ENCODE assay signal across 8 cellular contexts in the genomic region with DNA sequence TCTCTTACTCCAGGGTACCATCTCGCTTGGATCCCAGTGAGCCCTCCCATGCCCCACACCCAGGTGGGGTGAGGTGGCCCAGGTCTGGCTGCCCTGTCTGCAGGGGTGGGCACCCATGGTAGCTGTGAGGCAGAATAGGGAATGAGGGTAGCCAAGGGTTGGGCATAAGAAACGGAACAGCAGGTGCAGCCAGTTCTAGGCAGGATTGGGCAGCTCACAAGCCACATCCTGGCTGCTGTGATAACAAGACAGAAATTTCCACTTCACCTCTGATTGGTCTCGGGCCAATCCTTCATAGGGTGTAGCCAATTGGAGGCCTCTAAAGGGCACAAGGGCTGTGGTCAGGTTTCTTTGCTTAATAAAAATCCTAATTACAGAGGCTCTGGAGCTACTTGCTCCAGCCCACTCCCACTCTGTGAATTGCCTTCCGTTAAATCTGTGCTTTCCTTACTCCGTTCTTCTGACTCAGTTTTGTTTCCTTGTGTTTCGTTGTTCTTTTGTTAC. TPM values are rescaled to one million over a fixed set of nuclear protein-coding genes. Genes with fewer than 3 reads are reported as not detected.
A peak's percentile ranks its signal among the peaks of the same experiment; 100 is the strongest.
DNase-seq lines count a peak whose midpoint lies in the region; ATAC-seq and TF ChIP-seq lines count a peak whose summit lies in the region.

No MANE protein-coding gene starts in this region.

- peak; percentile 62 for ATAC-seq in stimulated activated effector memory CD8-positive, alpha-beta T cell treated with anti-CD3 and anti-CD28 coated beads, Interleukin-12 subunit alpha, Interleukin-12 subunit beta, amount 100 ng/mL, for 72 hours

- no peak overlapping the region for H3K4me3 ChIP-seq in Peyer's patch

- H3K9me3 ChIP-seq in Peyer's patch: no peaks in the 10 kb centered on the region

- peaks cover 0 to 18% of the 10 kb centered on the region in 2 donors for H3K27me3 ChIP-seq in Peyer's patch

- DNase-seq in CD1c-positive myeloid dendritic cell (ENCODE audit: extremely low spot score): peak; percentile 13
- peak; percentile 65 for DNase-seq in GM19238 (ENCODE audit: insufficient read length, low spot score)
- DNase-seq in RPMI7951 (ENCODE audit: low read depth): peak; percentile 25
- DNase-seq in dermis microvascular lymphatic vessel endothelial cell (ENCODE audit: low read depth in 2 of 2): peak; percentile 12 to 39
- no peak for DNase-seq in stimulated activated effector memory CD8-positive, alpha-beta T cell treated with anti-CD3 and anti-CD28 coated beads, Interleukin-12 subunit alpha, Interleukin-12 subunit beta, amount 100 ng/mL, for 72 hours (ENCODE audit: low spot score in 2 of 2)
- no peak for DNase-seq in amniotic stem cell (lab: John Stamatoyannopoulos, UW)
- DNase-seq in Peyer's patch: no peak
- DNase-seq in OCI-M2 (lab: John Stamatoyannopoulos, UW; ENCODE audit: unreplicated experiment): no peak

- peaks cover 0 to 43% (median 14%) of the 10 kb centered on the region in 4 donors for H3K4me1 ChIP-seq in Peyer's patch

- peaks cover 10% of the 10 kb centered on the region for H3K4me1 Mint-ChIP-seq in stimulated activated effector memory CD8-positive, alpha-beta T cell treated with anti-CD3 and anti-CD28 coated beads, Interleukin-12 subunit alpha, Interleukin-12 subunit beta, amount 100 ng/mL, for 72 hours

- TF ChIP-seq CTCF in Peyer's patch (IDR thresholded peaks at IDR 0.05): no peak

- H3K36me3 Mint-ChIP-seq in stimulated activated effector memory CD8-positive, alpha-beta T cell treated with anti-CD3 and anti-CD28 coated beads, Interleukin-12 subunit alpha, Interleukin-12 subunit beta, amount 100 ng/mL, for 72 hours: no peaks in the 10 kb centered on the region

- no peak overlapping the region for H3K27ac ChIP-seq in Peyer's patch

- no peaks in the 10 kb centered on the region for H3K9me3 Mint-ChIP-seq in stimulated activated effector memory CD8-positive, alpha-beta T cell treated with anti-CD3 and anti-CD28 coated beads, Interleukin-12 subunit alpha, Interleukin-12 subunit beta, amount 100 ng/mL, for 72 hours

- no peaks in the 10 kb centered on the region for H3K36me3 ChIP-seq in Peyer's patch

- H3K27ac Mint-ChIP-seq in stimulated activated effector memory CD8-positive, alpha-beta T cell treated with anti-CD3 and anti-CD28 coated beads, Interleukin-12 subunit alpha, Interleukin-12 subunit beta, amount 100 ng/mL, for 72 hours: no peak overlapping the region

- no peak overlapping the region for H3K4me3 Mint-ChIP-seq in stimulated activated effector memory CD8-positive, alpha-beta T cell treated with anti-CD3 and anti-CD28 coated beads, Interleukin-12 subunit alpha, Interleukin-12 subunit beta, amount 100 ng/mL, for 72 hours

- TF ChIP-seq POLR2A in Peyer's patch (IDR thresholded peaks at IDR 0.05): no peak

RNA-seq across cellular contexts. Expression of a gene that starts 1.5 kb away (rescaled TPM):
- total RNA-seq in RPMI7951 (2014; rRNA removed; shearing (Covaris generic)): not detected in 2 replicates
- total RNA-seq in dermis microvascular lymphatic vessel endothelial cell (0.13 TPM in 1 of 2 replicates, not detected in the other), Peyer's patch (100 to 1,000 TPM in 1 of 4 donors, 10 to 100 TPM in 1, 1 to 10 TPM in 1, not detected in 1; 3.7 to 112 (median 67.5) TPM)

RNA-seq across cellular contexts. Expression of a gene that starts 3.2 kb away (rescaled TPM):
- total RNA-seq in RPMI7951 (2014; rRNA removed; shearing (Covaris generic)): not detected in 2 replicates
- total RNA-seq in dermis microvascular lymphatic vessel endothelial cell: 0.26 and 0.38 TPM in 2 replicates
- total RNA-seq in Peyer's patch: 10 to 100 TPM in 3 of 4 donors, 1 to 10 TPM in 1; 6.1 to 16.5 (median 11.4) TPM

RNA-seq across cellular contexts. Expression of a gene that starts 4.0 kb away (rescaled TPM):
- 0.84 TPM in 1 of 2 replicates, not detected in the other for total RNA-seq in RPMI7951 (2014; rRNA removed; shearing (Covaris generic))
- total RNA-seq in dermis microvascular lymphatic vessel endothelial cell (under 0.01 TPM in 1 of 2 replicates, not detected in the other), Peyer's patch (10 to 100 TPM in 2 of 4 donors, 1 to 10 TPM in 2; 1.7 to 29.2 (median 11.1) TPM)

RNA-seq across cellular contexts. Expression of a gene that starts 44.3 kb away (rescaled TPM):
- total RNA-seq in RPMI7951 (2014; rRNA removed; shearing (Covaris generic)): 38.1 and 76.0 TPM in 2 replicates
- total RNA-seq in dermis microvascular lymphatic vessel endothelial cell (33.1 and 58.9 TPM in 2 replicates), Peyer's patch (100 to 1,000 TPM; 108 to 223 (median 166) TPM)

RNA-seq across cellular contexts. Expression of a gene that starts 49.7 kb away (rescaled TPM):
- total RNA-seq in RPMI7951 (2014; rRNA removed; shearing (Covaris generic)): 16.8 and 17.2 TPM in 2 replicates
- total RNA-seq in dermis microvascular lymphatic vessel endothelial cell: 27.6 and 31.2 TPM in 2 replicates
- 100 to 1,000 TPM in 3 of 4 donors, 10 to 100 TPM in 1; 87.6 to 440 (median 156) TPM for total RNA-seq in Peyer's patch

Comparison
In these comparisons a context has a peak if more than half of its experiments do, and no peak if none do; other contexts are left out.
1. DNase-seq: peak in CD1c-positive myeloid dendritic cell (single experiment), GM19238 (single experiment), RPMI7951 (single experiment) and dermis microvascular lymphatic vessel endothelial cell (2 of 2); none in stimulated activated effector memory CD8-positive, alpha-beta T cell treated with anti-CD3 and anti-CD28 coated beads, Interleukin-12 subunit alpha, Interleukin-12 subunit beta, amount 100 ng/mL, for 72 hours (0 of 2), amniotic stem cell (single experiment), Peyer's patch (0 of 3) and OCI-M2 (single experiment).